ENCODE assay signal across 8 cellular contexts in the genomic region with DNA sequence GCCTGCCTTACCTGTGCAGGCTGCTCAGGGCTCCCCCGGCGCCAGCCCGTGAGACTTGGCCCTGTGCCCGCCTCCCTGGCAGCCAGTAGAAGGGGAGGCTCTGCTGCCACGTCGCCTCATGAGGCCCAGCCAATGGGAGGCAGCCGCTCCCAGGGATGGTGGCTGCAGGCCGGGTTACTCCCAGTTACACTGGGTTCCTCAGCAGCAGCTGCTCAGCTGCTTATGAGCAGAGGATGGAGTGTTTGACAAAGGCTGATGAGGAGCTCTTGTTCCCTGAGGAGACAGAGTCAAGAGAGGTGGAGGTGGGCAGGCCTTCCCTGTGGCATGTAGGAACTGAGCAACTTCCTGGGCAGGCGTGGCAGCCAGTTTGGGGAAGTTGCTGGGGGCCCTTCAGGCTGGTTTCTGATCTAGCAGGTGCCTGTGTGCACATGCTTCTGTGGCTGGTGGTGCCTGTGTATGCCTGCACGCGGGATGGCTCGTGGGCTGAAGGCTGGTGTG. TPM values are rescaled to one million over a fixed set of nuclear protein-coding genes. Genes with fewer than 3 reads are reported as not detected.
A peak's percentile ranks its signal among the peaks of the same experiment; 100 is the strongest.
DNase-seq lines count a peak whose midpoint lies in the region; ATAC-seq and TF ChIP-seq lines count a peak whose summit lies in the region.

No MANE protein-coding gene starts in this region.

- TF ChIP-seq CTCF in GM06990 (IDR thresholded peaks at IDR 0.05; ENCODE audit: insufficient read depth, low read length, poor library complexity, severe bottlenecking) = no peak
- no peak for TF ChIP-seq CTCF in VCaP (conservative IDR thresholded peaks at IDR 0.05)
- no peak for TF ChIP-seq CTCF in lower leg skin (IDR thresholded peaks at IDR 0.05)

- TF ChIP-seq POLR2A in lower leg skin (IDR thresholded peaks at IDR 0.05) = no peak

- intact Hi-C loops in lower leg skin (cut with DNase I; ENCODE audit: low total_unique reads) = no loop called here

- H3K27ac ChIP-seq in VCaP = peak overlapping the region; percentile 42; the same call in 1 of the 2 replicates

- ATAC-seq in GM21529 (IDR thresholded peaks at IDR 0.05; ENCODE audit: unreplicated experiment) (peak; percentile 62), HG02870 (IDR thresholded peaks at IDR 0.05; ENCODE audit: unreplicated experiment) (no peak)

- H3K27me3 ChIP-seq in GM06990 (replicated peaks; ENCODE audit: control insufficient read depth, insufficient read depth, low read length) = no peaks in the 10 kb centered on the region

- H3K4me3 ChIP-seq in GM06990 (replicated peaks; ENCODE audit: low read depth, low read length) = peak overlapping the region; percentile 6
- H3K4me3 ChIP-seq in lower leg skin (ENCODE audit: low read depth, poor library complexity, severe bottlenecking) = no peak overlapping the region

- peak; percentile 76 for DNase-seq in GM06990 (ENCODE audit: extremely low read depth, insufficient read length)
- DNase-seq in NCI-H1694 (lab: John Stamatoyannopoulos, UW) = peak; percentile 100
- DNase-seq in lower leg skin (ENCODE audit: low spot score in 2 of 2) = peak; percentile 60 to 91
- DNase-seq in LoVo (ENCODE audit: low spot score) = no peak
- DNase-seq in AG20443 (ENCODE audit: low spot score) = no peak

- WGBS in lower leg skin, 2 donors = 38 to 42% methylated on average over 7 to 9 of the region's 12 CpGs

- H3K36me3 ChIP-seq in GM06990 (ENCODE audit: control insufficient read depth, insufficient read depth, low read length) = peaks cover 25% of the 10 kb centered on the region

RNA-seq across cellular contexts. Expression of a gene that starts 5.6 kb away (rescaled TPM):
- total RNA-seq in lower leg skin = 100 to 1,000 TPM; 103 to 209 (median 131) TPM

RNA-seq across cellular contexts. Expression of a gene that starts 58.8 kb away (rescaled TPM):
- total RNA-seq in lower leg skin = 100 to 1,000 TPM in 3 of 4 donors, 10 to 100 TPM in 1; 66.9 to 178 (median 123) TPM

Comparison
In these comparisons a context has a peak if more than half of its experiments do, and no peak if none do; other contexts are left out.
1. DNase-seq: peak in GM06990 (single experiment), NCI-H1694 (single experiment) and lower leg skin (2 of 2); none in LoVo (single experiment) and AG20443 (single experiment).